ENCODE assay signal across 15 cellular contexts in genomic region chr5:2817031-2817603, GRCh38.
DNase-seq lines count a peak whose midpoint lies in the region; ATAC-seq lines count a peak whose summit lies in the region.
"Had no signal": no experiment of that assay in that cellular context is flagged by ENCODE, and none has a peak within 500 bp of the region (broad histone marks: within the 10 kb centered on the region; RNA-seq: fewer than 3 reads in every experiment).

No MANE protein-coding gene starts in this region.

- peak; percentile 62 for DNase-seq in NCI-H2029 (lab: John Stamatoyannopoulos, UW)
- no peak for DNase-seq in NCI-H2029 treated with DMSO at 0.1 percent for 48 hours (lab: John Stamatoyannopoulos, UW)
- peak; percentile 99 for DNase-seq in NCI-H2171 (lab: John Stamatoyannopoulos, UW)
- DNase-seq in NCI-H748 treated with DMSO at 0.1 percent for 48 hours (lab: John Stamatoyannopoulos, UW): peak; percentile 79
- no peak for DNase-seq in hypothalamus (lab: John Stamatoyannopoulos, UW)
- DNase-seq in immature natural killer cell: no peak
- DNase-seq: H7, Karpas-422, MG63, NCI-H526 treated with DMSO at 0.1 percent for 48 hours, PC-3, SJCRH30, T-helper 17 cell had no signal

- peaks cover 0 to 8% (median 4%) of the 10 kb centered on the region in 6 donors for H3K9me3 Mint-ChIP-seq in immature natural killer cell

- H3K36me3 Mint-ChIP-seq in immature natural killer cell: no peaks in the 10 kb centered on the region
- H3K36me3 Mint-ChIP-seq: CD14-positive monocyte had no signal

- H3K4me1 Mint-ChIP-seq in immature natural killer cell: no peaks in the 10 kb centered on the region
- H3K4me1 Mint-ChIP-seq: CD14-positive monocyte, T-helper 17 cell had no signal

- H3K4me3 Mint-ChIP-seq in immature natural killer cell: no peak overlapping the region
- H3K4me3 Mint-ChIP-seq: CD14-positive monocyte, T-helper 17 cell had no signal

- H3K27ac Mint-ChIP-seq in immature natural killer cell: no peak overlapping the region
- H3K27ac Mint-ChIP-seq: T-helper 17 cell had no signal

- H3K27me3 Mint-ChIP-seq in immature natural killer cell (ENCODE audit: low read depth in 3 of 3): peaks cover 2 to 7% (median 2%) of the 10 kb centered on the region in 3 donors
- H3K27me3 Mint-ChIP-seq: T-helper 17 cell had no signal

- no peak for ATAC-seq in HG03039 (IDR thresholded peaks at IDR 0.05; ENCODE audit: unreplicated experiment)
- ATAC-seq: PC-3, T-helper 17 cell had no signal

Comparison
In these comparisons a context has a peak if more than half of its experiments do, and no peak if none do; other contexts are left out.
1. DNase-seq: peak in NCI-H2029 (single experiment), NCI-H2171 (single experiment) and NCI-H748 treated with DMSO at 0.1 percent for 48 hours (single experiment); none in NCI-H2029 treated with DMSO at 0.1 percent for 48 hours (single experiment), hypothalamus (0 of 51) and immature natural killer cell (0 of 3).